8 cellular contexts compared by ENCODE assay signal in the genomic region with DNA sequence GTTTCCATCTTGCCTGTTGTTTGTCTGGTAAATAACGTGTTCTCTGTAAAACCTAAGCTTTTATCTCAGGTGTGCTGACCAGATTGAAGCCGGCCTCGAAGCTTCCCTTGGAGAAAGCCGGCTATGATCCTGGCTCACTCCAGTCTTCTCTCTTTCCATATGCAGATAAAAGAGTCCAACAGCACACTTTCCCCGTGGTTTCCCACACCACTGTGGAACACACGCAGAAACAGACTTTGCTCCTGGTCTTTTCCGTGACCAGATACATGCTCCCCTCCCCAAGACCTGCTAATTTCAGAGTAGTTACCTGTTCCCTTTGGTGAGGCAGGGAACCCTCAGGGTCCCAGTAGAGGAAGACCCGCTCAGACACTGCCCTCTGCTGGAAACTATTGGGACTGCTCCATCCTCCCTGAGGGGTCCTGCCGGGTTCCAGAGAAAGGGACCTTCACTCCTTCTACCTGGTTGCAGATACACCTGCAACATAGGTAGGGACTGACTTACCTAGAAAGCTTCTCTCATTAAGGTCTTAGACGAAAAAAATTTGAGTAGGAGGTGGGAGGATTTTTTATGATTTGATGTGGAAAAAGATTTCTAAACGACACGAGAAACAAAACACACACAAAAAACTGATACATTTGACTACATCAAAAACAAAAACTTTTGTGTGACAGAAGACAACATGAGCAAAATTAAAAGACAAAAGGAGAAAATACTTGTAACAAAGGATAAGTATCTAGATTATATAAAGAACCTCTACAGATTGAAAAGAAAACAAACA.
DNase-seq lines count a peak whose midpoint lies in the region; ATAC-seq and TF ChIP-seq lines count a peak whose summit lies in the region.

No MANE protein-coding gene starts in this region.

- TF ChIP-seq EP300 in gastroesophageal sphincter (IDR thresholded peaks at IDR 0.05): no peak

- peaks cover 0 to 7% (median 0%) of the 10 kb centered on the region in 3 donors for H3K4me1 ChIP-seq in gastroesophageal sphincter

- H3K4me1 Mint-ChIP-seq in progenitor cell of endocrine pancreas (ENCODE audit: low read depth): no peaks in the 10 kb centered on the region

- H3K4me3 ChIP-seq in fibroblast of the aortic adventitia (ENCODE audit: low read depth, low read length) (no peak overlapping the region), gastroesophageal sphincter (no peak overlapping the region)

- H3K9me3 ChIP-seq in gastroesophageal sphincter: no peaks in the 10 kb centered on the region

- no peaks in the 10 kb centered on the region for H3K36me3 ChIP-seq in gastroesophageal sphincter

- TF ChIP-seq POLR2A in gastroesophageal sphincter (IDR thresholded peaks at IDR 0.05): no peak

- TF ChIP-seq CTCF in C4-2B (conservative IDR thresholded peaks at IDR 0.05) (peak; percentile 97), fibroblast of the aortic adventitia (IDR thresholded peaks at IDR 0.05; ENCODE audit: insufficient read depth, low read length) (peak; percentile 90), progenitor cell of endocrine pancreas (IDR thresholded peaks at IDR 0.05; ENCODE audit: unreplicated experiment) (peak; percentile 95), gastroesophageal sphincter (IDR thresholded peaks at IDR 0.05) (peak in 2 of 4 experiments; percentile 22 to 51)

- no peak overlapping the region for H3K4me3 Mint-ChIP-seq in progenitor cell of endocrine pancreas (ENCODE audit: low read depth)

- H3K27ac ChIP-seq in C4-2B (no peak overlapping the region), gastroesophageal sphincter (no peak overlapping the region)

- peaks cover 6% of the 10 kb centered on the region for H3K27me3 ChIP-seq in gastroesophageal sphincter

- H3K27ac Mint-ChIP-seq in progenitor cell of endocrine pancreas: no peak overlapping the region

- WGBS in gastroesophageal sphincter (ENCODE audit: low coverage in 1 of 2), 2 donors: 61 to 66% methylated on average over 8 to 10 of the region's 12 CpGs

- DNase-seq in NCI-H748 (lab: John Stamatoyannopoulos, UW; ENCODE audit: unreplicated experiment): peak; percentile 76
- DNase-seq in activated T-cell treated with anti-CD3 and anti-CD28 coated beads for 48 hours (ENCODE audit: low read depth): peak; percentile 57
- DNase-seq in fibroblast of the aortic adventitia (ENCODE audit: low read depth): peak; percentile 28
- peak; percentile 77 for DNase-seq in progenitor cell of endocrine pancreas (ENCODE audit: low spot score, unreplicated experiment)

- ATAC-seq in GM21528 (IDR thresholded peaks at IDR 0.05; ENCODE audit: low FRiP score, unreplicated experiment) (peak; percentile 54), HG03135 (IDR thresholded peaks at IDR 0.05; ENCODE audit: unreplicated experiment) (no peak), gastroesophageal sphincter (no peak)

- H3K36me3 Mint-ChIP-seq in progenitor cell of endocrine pancreas (ENCODE audit: insufficient read depth): no peaks in the 10 kb centered on the region

- peaks cover 15% of the 10 kb centered on the region for H3K27me3 Mint-ChIP-seq in progenitor cell of endocrine pancreas

- H3K9me3 Mint-ChIP-seq in progenitor cell of endocrine pancreas (ENCODE audit: low read depth): no peaks in the 10 kb centered on the region
